29 cellular contexts compared by ENCODE assay signal in genomic region chr21:38179504-38179900, GRCh38.
DNase-seq lines count a peak whose midpoint lies in the region; ATAC-seq and TF ChIP-seq lines count a peak whose summit lies in the region.
"Had no signal": no experiment of that assay in that cellular context is flagged by ENCODE, and none has a peak within 500 bp of the region (broad histone marks: within the 10 kb centered on the region; RNA-seq: fewer than 3 reads in every experiment).

No MANE protein-coding gene starts in this region.

- CTCF ChIA-PET in IMR-90 (lab: Yijun Ruan, JAX) = no interaction called here

- dilution Hi-C loops in IMR-90 (cut with HindIII; ENCODE audit: low sequenced_read_pairs, unreplicated experiment) = no loop called here

- H3K4ac ChIP-seq in IMR-90 (ENCODE audit: low read depth, low read length) = peak overlapping the region; percentile 43; the same call in 1 of the 2 replicates

- no peaks in the 10 kb centered on the region for H3K9me1 ChIP-seq in IMR-90 (ENCODE audit: insufficient read depth, low read length)

- intact Hi-C loops in IMR-90 (cut with micrococcal nuclease) = no loop called here
- intact Hi-C loops in dendritic cell treated with granulocyte-macrophage colony-stimulating factor and Interleukin-4, amounts not matched to agents 40 ng/mL and 50 ng/mL, for 4 days (cut with micrococcal nuclease) = no loop called here

- H4K8ac ChIP-seq in IMR-90 (ENCODE audit: low read depth in 2 of 2, low read length in 2 of 2) = peak overlapping the region; percentile 3 to 41; a peak in 2 of 4 replicates

- no peak overlapping the region for H2AK9ac ChIP-seq in IMR-90 (replicated peaks; ENCODE audit: low read depth, low read length, poor library complexity)

- peaks cover 2% of the 10 kb centered on the region for H3K4me1 ChIP-seq in IMR-90 (ENCODE audit: control insufficient read depth, insufficient read depth, low read length)

- peaks cover 61% of the 10 kb centered on the region for H3K4me1 Mint-ChIP-seq in dendritic cell treated with granulocyte-macrophage colony-stimulating factor and Interleukin-4, amounts not matched to agents 40 ng/mL and 50 ng/mL, for 4 days (ENCODE audit: low read depth)
- no peaks in the 10 kb centered on the region for H3K4me1 Mint-ChIP-seq in endothelial cell (ENCODE audit: unreplicated experiment)
- H3K4me1 Mint-ChIP-seq: natural killer cell; stimulated activated memory B cell treated with anti-CD40 and anti-IgM and Interleukin-4, amounts not matched to agents 10 μg/mL and 1 μg/mL and 100 μg/mL, for 72 hours; T-helper 17 cell had no signal

- H3K23ac ChIP-seq in IMR-90 (ENCODE audit: low read depth, low read length) = peak overlapping the region; percentile 34; the same call in 1 of the 2 replicates

- peaks cover 7% of the 10 kb centered on the region for H3K36me3 Mint-ChIP-seq in dendritic cell treated with granulocyte-macrophage colony-stimulating factor and Interleukin-4, amounts not matched to agents 40 ng/mL and 50 ng/mL, for 4 days (ENCODE audit: low read depth)
- H3K36me3 Mint-ChIP-seq in endothelial cell (ENCODE audit: low read depth, unreplicated experiment) = no peaks in the 10 kb centered on the region
- H3K36me3 Mint-ChIP-seq: brain; natural killer cell; stimulated activated memory B cell treated with anti-CD40 and anti-IgM and Interleukin-4, amounts not matched to agents 10 μg/mL and 1 μg/mL and 100 μg/mL, for 72 hours had no signal

- no peak overlapping the region for H2BK15ac ChIP-seq in IMR-90 (ENCODE audit: low read depth, low read length)

- in situ Hi-C loops in IMR-90 (cut with MboI; ENCODE audit: low sequenced_read_pairs) = no loop called here

- no peak for TF ChIP-seq RAD21 in IMR-90 (IDR thresholded peaks at IDR 0.05; ENCODE audit: low read length)

- 100% methylated on average over 1 of the region's 2 CpGs; no CpG with 5 or more reads in 1 of the 2 experiments for WGBS in IMR-90 (ENCODE audit: extremely low coverage in 2 of 2, insufficient read length in 1 of 2), 2 experiments

- peak overlapping the region; percentile 52 for H2AFZ ChIP-seq in IMR-90 (replicated peaks; ENCODE audit: low read length, poor library complexity)
- H2AFZ ChIP-seq: PC-9 had no signal

- peaks cover 8% of the 10 kb centered on the region for H3K27me3 Mint-ChIP-seq in dendritic cell treated with granulocyte-macrophage colony-stimulating factor and Interleukin-4, amounts not matched to agents 40 ng/mL and 50 ng/mL, for 4 days
- H3K27me3 Mint-ChIP-seq in endothelial cell (ENCODE audit: unreplicated experiment) = no peaks in the 10 kb centered on the region
- H3K27me3 Mint-ChIP-seq: brain had no signal

- H3K9ac ChIP-seq in IMR-90 (ENCODE audit: low read depth, low read length) = no peak overlapping the region

- H3K27me3 ChIP-seq in IMR-90 (ENCODE audit: control insufficient read depth, insufficient read depth, low read length) = no peaks in the 10 kb centered on the region; the same call in 1 of the 2 replicates

- H3K27ac Mint-ChIP-seq in dendritic cell treated with granulocyte-macrophage colony-stimulating factor and Interleukin-4, amounts not matched to agents 40 ng/mL and 50 ng/mL, for 4 days = peak overlapping the region; percentile 77
- H3K27ac Mint-ChIP-seq in endothelial cell (ENCODE audit: unreplicated experiment) = no peak overlapping the region
- H3K27ac Mint-ChIP-seq: activated naive CD4-positive, alpha-beta T cell treated with anti-CD3 and anti-CD28 coated beads for 36 hours; activated T-helper 1 cell treated with anti-CD3 and anti-CD28 coated beads, Interleukin-12 subunit alpha, Interleukin-12 subunit beta, Interleukin-2, Interleukin-4 antibody, amounts not matched to agents 30 ng/mL and 10 ng/mL and 1 ng/mL, durations not matched to agents 14 hours and 24 hours and 36 hours; brain; natural killer cell; stimulated activated memory B cell treated with anti-CD40 and anti-IgM and Interleukin-4, amounts not matched to agents 10 μg/mL and 1 μg/mL and 100 μg/mL, for 72 hours; T-helper 17 cell had no signal

- H3K79me1 ChIP-seq in IMR-90 (ENCODE audit: low read depth in 1 of 2, low read length in 2 of 2) = no peaks in the 10 kb centered on the region

- no peak overlapping the region for H3K4me2 ChIP-seq in IMR-90 (ENCODE audit: low read depth, low read length)
- H3K4me2 ChIP-seq: PC-9 had no signal

- no peak overlapping the region for H3K4me3 ChIP-seq in IMR-90 (ENCODE audit: insufficient read depth, low read depth, low read length)
- H3K4me3 ChIP-seq: PC-9 had no signal

- POLR2A ChIA-PET in IMR-90 (lab: Charles Lee; ENCODE audit: unreplicated experiment) = no interaction called here

- H2AK5ac ChIP-seq in IMR-90 (ENCODE audit: low read depth, low read length) = 0 out of 2 replicates have a peak overlapping the region, but pooled peaks have one; percentile 21

- DNase-seq in A172 (ENCODE audit: low spot score) = peak; percentile 69
- DNase-seq in IMR-90 = peak; percentile 16
- DNase-seq in myocyte (ENCODE audit: low read depth) = peak; percentile 28
- no peak for DNase-seq in endothelial cell (ENCODE audit: low spot score)
- DNase-seq: 8988T; activated CD4-positive, alpha-beta T cell treated with anti-CD3 and anti-CD28 coated beads, Interleukin-2, amount 50 U/mL, for 48 hours; activated CD8-positive, alpha-beta memory T cell treated with anti-CD3 and anti-CD28 coated beads, Interleukin-2, amount 50 U/mL, for 48 hours; activated naive CD4-positive, alpha-beta T cell treated with anti-CD3 and anti-CD28 coated beads for 36 hours; effector CD4-positive, alpha-beta T cell; erythroblast; GOT3; head of caudate nucleus; KBM-7; left ventricle myocardium superior; MM.1S; natural killer cell; NCI-H2029; NCI-H226; PC-9; SHP77; T-helper 17 cell had no signal

- ATAC-seq in IMR-90 (ENCODE audit: low read depth) (peak; percentile 60), HG03565 (IDR thresholded peaks at IDR 0.05; ENCODE audit: unreplicated experiment) (no peak), HG03354 (IDR thresholded peaks at IDR 0.05; ENCODE audit: poor library complexity, severe bottlenecking, unreplicated experiment) (no peak), HG03108 (IDR thresholded peaks at IDR 0.05; ENCODE audit: unreplicated experiment) (no peak)
- ATAC-seq: activated CD4-positive, CD25-positive, alpha-beta regulatory T cell treated with anti-CD3 and anti-CD28 coated beads, Interleukin-2, amount 50 U/mL, for 24 hours; left ventricle myocardium superior; natural killer cell; stimulated activated memory B cell treated with anti-CD40 and anti-IgM and Interleukin-4, amounts not matched to agents 10 μg/mL and 1 μg/mL and 100 μg/mL, for 72 hours; T-helper 17 cell had no signal

- H3K14ac ChIP-seq in IMR-90 (replicated peaks; ENCODE audit: low read depth, low read length) = peak overlapping the region; percentile 51

- no peak overlapping the region for H4K5ac ChIP-seq in IMR-90 (ENCODE audit: low read depth, low read length)

- H2BK120ac ChIP-seq in IMR-90 (ENCODE audit: low read depth, low read length) = no peak overlapping the region

- H3K18ac ChIP-seq in IMR-90 (ENCODE audit: low read depth, low read length) = no peak overlapping the region

- no peak overlapping the region for H3K4me3 Mint-ChIP-seq in dendritic cell treated with granulocyte-macrophage colony-stimulating factor and Interleukin-4, amounts not matched to agents 40 ng/mL and 50 ng/mL, for 4 days
- H3K4me3 Mint-ChIP-seq in endothelial cell (ENCODE audit: unreplicated experiment) = no peak overlapping the region
- H3K4me3 Mint-ChIP-seq: activated naive CD4-positive, alpha-beta T cell treated with anti-CD3 and anti-CD28 coated beads for 36 hours; activated T-helper 1 cell treated with anti-CD3 and anti-CD28 coated beads, Interleukin-12 subunit alpha, Interleukin-12 subunit beta, Interleukin-2, Interleukin-4 antibody, amounts not matched to agents 30 ng/mL and 10 ng/mL and 1 ng/mL, durations not matched to agents 14 hours and 24 hours and 36 hours; natural killer cell; stimulated activated memory B cell treated with anti-CD40 and anti-IgM and Interleukin-4, amounts not matched to agents 10 μg/mL and 1 μg/mL and 100 μg/mL, for 72 hours; T-helper 17 cell had no signal

- H4K91ac ChIP-seq in IMR-90 (ENCODE audit: insufficient read depth, low read depth, low read length) = 0 out of 2 replicates have a peak overlapping the region, but pooled peaks have one; percentile 27

- H3K56ac ChIP-seq in IMR-90 (ENCODE audit: extremely low read depth, insufficient read depth, low read length) = 0 out of 2 replicates have a peak overlapping the region, but pooled peaks have one; percentile 18

- no peaks in the 10 kb centered on the region for H3K36me3 ChIP-seq in IMR-90 (ENCODE audit: control insufficient read depth, insufficient read depth, low read length)

- no peak overlapping the region for H2BK5ac ChIP-seq in IMR-90 (ENCODE audit: low read depth, low read length, poor library complexity, severe bottlenecking)

- H4K20me1 ChIP-seq in IMR-90 (ENCODE audit: insufficient read depth, low read length) = no peaks in the 10 kb centered on the region

- no peak for TF ChIP-seq CTCF in IMR-90 (conservative IDR thresholded peaks at IDR 0.05; ENCODE audit: low read depth, low read length)
- TF ChIP-seq CTCF in endothelial cell (IDR thresholded peaks at IDR 0.05; ENCODE audit: unreplicated experiment) = no peak

- no TSS peak for BruUV-seq in IMR-90 (replicated peaks; lab: Mats Ljungman, UMichigan)

- no peak for TF ChIP-seq POLR2A in IMR-90 (IDR thresholded peaks at IDR 0.05; ENCODE audit: low read depth, low read length)

- H3K27ac ChIP-seq in IMR-90 (ENCODE audit: insufficient read depth, low read length) = no peak overlapping the region
- H3K27ac ChIP-seq: PC-9 had no signal

- H2BK20ac ChIP-seq in IMR-90 (ENCODE audit: low read depth, low read length) = no peak overlapping the region

- H3K9me3 Mint-ChIP-seq in dendritic cell treated with granulocyte-macrophage colony-stimulating factor and Interleukin-4, amounts not matched to agents 40 ng/mL and 50 ng/mL, for 4 days = peaks cover 24% of the 10 kb centered on the region
- H3K9me3 Mint-ChIP-seq in endothelial cell (ENCODE audit: unreplicated experiment) = no peaks in the 10 kb centered on the region
- H3K9me3 Mint-ChIP-seq: activated T-helper 1 cell treated with anti-CD3 and anti-CD28 coated beads, Interleukin-12 subunit alpha, Interleukin-12 subunit beta, Interleukin-2, Interleukin-4 antibody, amounts not matched to agents 30 ng/mL and 10 ng/mL and 1 ng/mL, durations not matched to agents 14 hours and 24 hours and 36 hours; natural killer cell had no signal

- no peaks in the 10 kb centered on the region for H3K9me3 ChIP-seq in IMR-90 (ENCODE audit: control insufficient read depth, insufficient read depth, low read length)

TF ChIP-seq in IMR-90, 13 proteins besides CTCF, POLR2A, EP300 and RAD21 (continues in another document):
- TF ChIP-seq MXI1 (IDR thresholded peaks at IDR 0.05; ENCODE audit: borderline replicate concordance, low read depth, low read length) (no peak), USF2 (IDR thresholded peaks at IDR 0.05; ENCODE audit: low read depth, low read length) (no peak)
